12 cellular contexts compared by ENCODE assay signal in the genomic region with DNA sequence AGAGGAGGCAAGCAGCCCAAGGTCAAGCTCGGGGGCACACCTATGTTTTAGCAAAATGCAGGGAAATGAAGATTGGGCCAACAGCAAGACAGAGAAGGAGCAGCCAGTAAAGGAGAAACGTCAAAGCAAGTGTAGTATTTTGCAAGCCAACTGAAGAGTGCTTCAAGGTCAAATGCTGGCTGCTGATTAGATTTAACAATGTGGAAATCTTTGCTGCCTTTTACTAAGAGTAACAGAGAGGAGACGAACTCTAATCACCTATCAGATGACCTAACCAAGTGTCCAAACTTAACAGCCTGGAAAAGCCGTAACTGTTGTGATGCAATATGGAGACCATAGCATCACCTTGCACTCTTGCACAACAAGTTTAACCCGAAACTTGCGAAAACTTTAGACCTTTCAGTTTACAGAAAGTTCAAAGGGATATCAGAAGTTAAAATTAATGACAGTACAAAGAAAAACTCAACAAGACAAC. TPM values are rescaled to one million over a fixed set of nuclear protein-coding genes. Genes with fewer than 3 reads are reported as not detected.
DNase-seq lines count a peak whose midpoint lies in the region; ATAC-seq and TF ChIP-seq lines count a peak whose summit lies in the region.
"Had no signal": no experiment of that assay in that cellular context is flagged by ENCODE, and none has a peak within 500 bp of the region (broad histone marks: within the 10 kb centered on the region; RNA-seq: fewer than 3 reads in every experiment).

No MANE protein-coding gene starts in this region.

- in situ Hi-C loops in gastrocnemius medialis (cut with MboI; ENCODE audit: low sequenced_read_pairs in 4 of 4), result no loop called here
- in situ Hi-C loops in GM23248 (cut with MboI), result no loop called here

- no peaks in the 10 kb centered on the region for H3K9me2 ChIP-seq in GM23248 (ENCODE audit: insufficient read depth)

- no peak for TF ChIP-seq CTCF in HEK293 (tag by site-specific recombination; IDR thresholded peaks at IDR 0.05)
- TF ChIP-seq CTCF in gastrocnemius medialis (IDR thresholded peaks at IDR 0.05 in 4 of 5, conservative IDR thresholded peaks at IDR 0.05 in 1 of 5), result no peak

- no peak overlapping the region for H3K4me3 Mint-ChIP-seq in immature natural killer cell
- H3K4me3 Mint-ChIP-seq: activated B cell treated with CpG ODN at 0.5 μM for 24 hours had no signal

- H3K9me3 Mint-ChIP-seq in immature natural killer cell, result no peaks in the 10 kb centered on the region
- H3K9me3 Mint-ChIP-seq: activated B cell treated with CpG ODN at 0.5 μM for 24 hours; activated T-helper 2 cell treated with anti-CD3 and anti-CD28 coated beads, Interferon-gamma antibody, Interleukin-2, Interleukin-4, amounts not matched to agents 10 μg/mL and 5 μg/mL and 100 μg/mL, durations not matched to agents 14 hours and 24 hours and 36 hours had no signal

- peaks cover 42% of the 10 kb centered on the region for H3K79me2 ChIP-seq in GM23248 (ENCODE audit: insufficient read depth)

- H3K27ac ChIP-seq in HEK293 (ENCODE audit: extremely low read depth, low read depth, low read length) (no peak overlapping the region), gastrocnemius medialis (peak overlapping the region; percentile 83 to 99 (median 84)), GM23248 (no peak overlapping the region)
- H3K27ac ChIP-seq: sigmoid colon had no signal

- H3K9me3 ChIP-seq in HEK293 (ENCODE audit: control insufficient read depth, insufficient read depth, low read depth, low read length) (no peaks in the 10 kb centered on the region), gastrocnemius medialis (no peaks in the 10 kb centered on the region), GM23248 (ENCODE audit: low read depth) (no peaks in the 10 kb centered on the region)
- H3K9me3 ChIP-seq: sigmoid colon had no signal

- POLR2A ChIA-PET in HEK293 (lab: Yijun Ruan, JAX), result interaction anchor here (0.6 kb wide), 1 partner anchor 82 kb away, joined by 6 read pairs; no protein-coding TSS in a partner anchor

- H3K4me1 ChIP-seq in HEK293 (ENCODE audit: control insufficient read depth, insufficient read depth, low read length), result no peaks in the 10 kb centered on the region
- H3K4me1 ChIP-seq in gastrocnemius medialis, result peaks cover 44 to 51% of the 10 kb centered on the region in 2 donors
- no peaks in the 10 kb centered on the region for H3K4me1 ChIP-seq in GM23248 (ENCODE audit: insufficient read depth)
- H3K4me1 ChIP-seq: sigmoid colon had no signal

- peaks cover 2 to 29% (median 9%) of the 10 kb centered on the region in 3 donors for H3K36me3 Mint-ChIP-seq in immature natural killer cell

- DNase-seq in OCI-M1 (lab: John Stamatoyannopoulos, UW) (peak; percentile 56), immature natural killer cell (no peak), gastrocnemius medialis (peak; percentile 38 to 68), GM23248 (no peak), DMS153 (lab: John Stamatoyannopoulos, UW) (no peak)
- DNase-seq: activated B cell treated with CpG ODN at 0.5 μM for 24 hours, cerebellar nuclear complex, sigmoid colon had no signal

- no peak for TF ChIP-seq POLR2A in gastrocnemius medialis (IDR thresholded peaks at IDR 0.05)

- H3K27ac Mint-ChIP-seq in immature natural killer cell, result peak overlapping the region in 5 of 6 donors; percentile 58 to 80 (median 79)
- H3K27ac Mint-ChIP-seq: activated T-helper 2 cell treated with anti-CD3 and anti-CD28 coated beads, Interferon-gamma antibody, Interleukin-2, Interleukin-4, amounts not matched to agents 10 μg/mL and 5 μg/mL and 100 μg/mL, durations not matched to agents 14 hours and 24 hours and 36 hours had no signal

- peaks cover 13 to 27% of the 10 kb centered on the region in 2 donors for H3K4me1 Mint-ChIP-seq in immature natural killer cell

- intact Hi-C loops in gastrocnemius medialis (cut with DNase I; ENCODE audit: low total_unique reads), result loop anchor here (2.0 kb wide), 2 partner anchors 51 to 59 kb away; no protein-coding TSS in a partner anchor

- peaks cover 42 to 86% of the 10 kb centered on the region in 2 experiments for H3K36me3 ChIP-seq in HEK293 (ENCODE audit: control insufficient read depth in 2 of 2, insufficient read depth in 1 of 2, low read length in 2 of 2)
- peaks cover 0 to 38% of the 10 kb centered on the region in 2 donors for H3K36me3 ChIP-seq in gastrocnemius medialis
- H3K36me3 ChIP-seq in GM23248 (ENCODE audit: low read depth), result peaks cover 24% of the 10 kb centered on the region

- no peak overlapping the region for H3K9ac ChIP-seq in GM23248

- no peak overlapping the region for H3K4me3 ChIP-seq in HEK293 (ENCODE audit: low read depth, low read length)
- no peak overlapping the region for H3K4me3 ChIP-seq in gastrocnemius medialis
- H3K4me3 ChIP-seq in GM23248, result no peak overlapping the region
- H3K4me3 ChIP-seq: lung, sigmoid colon had no signal

- ATAC-seq in gastrocnemius medialis (peak; percentile 95 to 97), GM19328 (IDR thresholded peaks at IDR 0.05; ENCODE audit: unreplicated experiment) (no peak)

- WGBS in GM23248 (ENCODE audit: low coverage in 1 of 2, low lambda C conversion rate in 2 of 2, missing lambda C conversion rate in 2 of 2), 2 experiments, result 88% methylated on average over 6 of the region's 6 CpGs

- peaks cover 25% of the 10 kb centered on the region for H3F3A ChIP-seq in GM23248 (ENCODE audit: insufficient read depth)

- H3K4me2 ChIP-seq in GM23248 (ENCODE audit: unreplicated experiment), result no peak overlapping the region

- no peaks in the 10 kb centered on the region for H4K20me1 ChIP-seq in GM23248 (ENCODE audit: insufficient read depth)

- CTCF ChIA-PET in HEK293 (lab: Yijun Ruan, JAX), result no interaction called here

- H3K27me3 Mint-ChIP-seq in immature natural killer cell (ENCODE audit: low read depth in 3 of 3), result peaks cover 0 to 3% (median 0%) of the 10 kb centered on the region in 3 donors
- H3K27me3 Mint-ChIP-seq: activated B cell treated with CpG ODN at 0.5 μM for 24 hours had no signal

- H2AFZ ChIP-seq in GM23248, result no peak overlapping the region

- no peaks in the 10 kb centered on the region for H3K27me3 ChIP-seq in gastrocnemius medialis
- H3K27me3 ChIP-seq in GM23248 (replicated peaks; ENCODE audit: insufficient read depth), result no peaks in the 10 kb centered on the region
- H3K27me3 ChIP-seq: sigmoid colon had no signal

TF ChIP-seq in HEK293, 187 proteins besides CTCF, POLR2A, EP300 and RAD21:
- peak; percentile 79 for TF ChIP-seq ZNF600 (tag by site-specific recombination; IDR thresholded peaks at IDR 0.05)
- no peak for TF ChIP-seq ZNF133 (tag by site-specific recombination; IDR thresholded peaks at IDR 0.05)

RNA-seq across cellular contexts. Expression of gene AKIRIN2, which starts 30.4 kb away (rescaled TPM):
- polyA plus RNA-seq in immature natural killer cell (10 to 100 TPM; 35.6 to 53.8 (median 42.0) TPM), GM23248 (2016; fragmentation: Nextera tagmentation; extraction: Ambion mirVana) (60.6 and 66.2 TPM in 2 replicates)
- total RNA-seq in gastrocnemius medialis, result 10 to 100 TPM; 25.6 to 44.5 (median 33.1) TPM
- total RNA-seq in GM23248 (2014; rRNA removed; shearing (Covaris generic)), result 21.4 and 24.9 TPM in 2 replicates

Comparison
In these comparisons a context has a peak if more than half of its experiments do, and no peak if none do; other contexts are left out.
1. H3K27ac ChIP-seq: peak in gastrocnemius medialis (4 of 4); none in HEK293 (single experiment) and GM23248 (single experiment).
2. DNase-seq: peak in OCI-M1 (single experiment) and gastrocnemius medialis (2 of 2); none in immature natural killer cell (0 of 3), GM23248 (single experiment) and DMS153 (single experiment).